Comparison of ENCODE assay signal across 8 cellular contexts in genomic region chr13:112209731-112210130, GRCh38.
"Had no signal": no experiment of that assay in that cellular context is flagged by ENCODE, and none has a peak within 500 bp of the region (broad histone marks: within the 10 kb centered on the region; RNA-seq: fewer than 3 reads in every experiment).

No MANE protein-coding gene starts in this region.

- DNase-seq: H9, HCEC 1CT, HFFc6, KBM-7 had no signal

- H3K36me3 Mint-ChIP-seq: IgD-negative memory B cell had no signal

- H3K4me3 Mint-ChIP-seq: GM23338, H9, HFFc6, IgD-negative memory B cell had no signal

- H3K27ac Mint-ChIP-seq: GM23338, H9, HFFc6, IgD-negative memory B cell had no signal

- H3K9me3 Mint-ChIP-seq: GM23338, H9, IgD-negative memory B cell had no signal

- H3K4me3 ChIP-seq: GM23338 had no signal

- ATAC-seq: GM23338, HepG2 had no signal

- H3K27ac ChIP-seq: HL-60 had no signal
